ENCODE assay signal across 31 cellular contexts in genomic region chr5:5995819-5996218, GRCh38.
DNase-seq lines count a peak whose midpoint lies in the region; ATAC-seq, FAIRE-seq and TF ChIP-seq lines count a peak whose summit lies in the region.
"Had no signal": no experiment of that assay in that cellular context is flagged by ENCODE, and none has a peak within 500 bp of the region (broad histone marks: within the 10 kb centered on the region; RNA-seq: fewer than 3 reads in every experiment).

No MANE protein-coding gene starts in this region.

- H3K9me1 ChIP-seq in K562 (ENCODE audit: control insufficient read depth, insufficient read depth, low read length) = no peaks in the 10 kb centered on the region

- TF ChIP-seq POLR2A in K562 (conservative IDR thresholded peaks at IDR 0.05) = no peak

- BruUV-seq in K562 (replicated peaks; lab: Mats Ljungman, UMichigan) = no TSS peak

- intact Hi-C loops in K562 (cut with micrococcal nuclease) (no loop called here), dorsolateral prefrontal cortex (cut with DNase I) (no loop called here)

- DNase-seq in K562 (ENCODE audit: extremely low read depth in 1 of 4, low spot score in 3 of 4) (no peak), dorsolateral prefrontal cortex (no peak), GM10266 (ENCODE audit: extremely low spot score) (no peak)
- DNase-seq: 8988T; ACHN; AML-193; BE2C; C1 segment of cervical spinal cord; Caco-2; Calu3; CD4-positive, alpha-beta memory T cell; CD4-positive, alpha-beta T cell; CD4-positive, CD25-positive, alpha-beta regulatory T cell; CD8-positive, alpha-beta memory T cell; CD8-positive, alpha-beta T cell; COR-L47; DMS 273 treated with DMSO at 0.1 percent for 48 hours; DMS153; DMS53; DMS79; DMS79 treated with DMSO at 0.1 percent for 48 hours; DND-41; EL had no signal

- H3K36me3 ChIP-seq in HEK293 (ENCODE audit: control insufficient read depth in 2 of 2, insufficient read depth in 1 of 2, low read length in 2 of 2) (no peaks in the 10 kb centered on the region), K562 (ENCODE audit: control insufficient read depth, insufficient read depth, low read length) (no peaks in the 10 kb centered on the region)
- H3K36me3 ChIP-seq: BE2C; BLaER1; BLaER1 treated with 17β-estradiol and CSF1 and Interleukin-3, amounts not matched to agents 10 nM and 100 nM had no signal

- H3K27me3 ChIP-seq in K562 (ENCODE audit: control insufficient read depth in 2 of 2, insufficient read depth in 2 of 2, low read length in 2 of 2) (no peaks in the 10 kb centered on the region), dorsolateral prefrontal cortex (peaks cover 0 to 5% (median 0%) of the 10 kb centered on the region in 45 donors)
- H3K27me3 ChIP-seq: BE2C; BLaER1; BLaER1 treated with 17β-estradiol and CSF1 and Interleukin-3, amounts not matched to agents 10 nM and 100 nM had no signal

- no peak for TF ChIP-seq CTCF in HEK293 (tag by site-specific recombination; IDR thresholded peaks at IDR 0.05)
- TF ChIP-seq CTCF in K562 (IDR thresholded peaks at IDR 0.05 in 2 of 3, conservative IDR thresholded peaks at IDR 0.05 in 1 of 3; ENCODE audit: insufficient read depth in 2 of 3, low read depth in 1 of 3, low read length in 3 of 3) = no peak
- TF ChIP-seq CTCF in dorsolateral prefrontal cortex (IDR thresholded peaks at IDR 0.05 in 54 of 56, conservative IDR thresholded peaks at IDR 0.05 in 2 of 56; ENCODE audit: low read depth in 1 of 56, partially characterized antibody in 56 of 56) = no peak
- TF ChIP-seq CTCF in GM10266 (IDR thresholded peaks at IDR 0.05; ENCODE audit: control insufficient read depth, insufficient read depth, low read depth, missing control alignments) = no peak

- no peak for TF ChIP-seq RAD21 in K562 (CRISPR knock-in tag; conservative IDR thresholded peaks at IDR 0.05 in 1 of 2, IDR thresholded peaks at IDR 0.05 in 1 of 2)

- POLR2A ChIA-PET in HEK293 (lab: Yijun Ruan, JAX) = no interaction called here
- POLR2A ChIA-PET in K562 (lab: Yijun Ruan, JAX) = no interaction called here

- H3K4me1 ChIP-seq in HEK293 (ENCODE audit: control insufficient read depth, insufficient read depth, low read length) = no peaks in the 10 kb centered on the region
- H3K4me1 ChIP-seq in K562 (replicated peaks in 1 of 2; ENCODE audit: control insufficient read depth in 2 of 2, insufficient read depth in 2 of 2, low read length in 2 of 2) = no peaks in the 10 kb centered on the region
- H3K4me1 ChIP-seq: A549; BE2C; BLaER1; BLaER1 treated with 17β-estradiol and CSF1 and Interleukin-3, amounts not matched to agents 10 nM and 100 nM; Caco-2 had no signal

- CTCF ChIA-PET in HEK293 (lab: Yijun Ruan, JAX) (no interaction called here), K562 (lab: Yijun Ruan, JAX; ENCODE audit: low intra/inter-chr PET ratio) (no interaction called here)

- no peak overlapping the region for H2AFZ ChIP-seq in K562 (ENCODE audit: low read depth, low read length)

- no peak overlapping the region for H3K4me3 ChIP-seq in HEK293 (ENCODE audit: low read depth, low read length)
- no peak overlapping the region for H3K4me3 ChIP-seq in K562
- no peak overlapping the region for H3K4me3 ChIP-seq in dorsolateral prefrontal cortex
- H3K4me3 ChIP-seq: A549; BLaER1; BLaER1 treated with 17β-estradiol and CSF1 and Interleukin-3, amounts not matched to agents 10 nM and 100 nM had no signal

- H3K27ac ChIP-seq in HEK293 (ENCODE audit: extremely low read depth, low read depth, low read length) = no peak overlapping the region
- no peak overlapping the region for H3K27ac ChIP-seq in K562 (ENCODE audit: extremely low read depth, low read depth, low read length)
- no peak overlapping the region for H3K27ac ChIP-seq in dorsolateral prefrontal cortex
- H3K27ac ChIP-seq: 22Rv1; A549; BLaER1; BLaER1 treated with 17β-estradiol and CSF1 and Interleukin-3, amounts not matched to agents 10 nM and 100 nM; C4-2B had no signal

- ATAC-seq in K562 = no peak
- ATAC-seq: A549; CD8-positive, alpha-beta T cell had no signal

- H3K9me3 ChIP-seq in HEK293 (ENCODE audit: control insufficient read depth, insufficient read depth, low read depth, low read length) = no peaks in the 10 kb centered on the region
- no peaks in the 10 kb centered on the region for H3K9me3 ChIP-seq in K562 (replicated peaks; ENCODE audit: control insufficient read depth, insufficient read depth, low read depth, low read length)
- H3K9me3 ChIP-seq: BE2C, Caco-2 had no signal

- no peaks in the 10 kb centered on the region for H3K79me2 ChIP-seq in K562 (ENCODE audit: control insufficient read depth, insufficient read depth, low read length)

- FAIRE-seq in K562 (lab: Jason Lieb, UNC) = no peak
- FAIRE-seq: A204.1, A549, D721Med had no signal

- H3K9ac ChIP-seq in K562 (ENCODE audit: insufficient read depth in 1 of 2, low read depth in 2 of 2, low read length in 2 of 2) = no peak overlapping the region
- H3K9ac ChIP-seq: BLaER1; BLaER1 treated with 17β-estradiol and CSF1 and Interleukin-3, amounts not matched to agents 10 nM and 100 nM had no signal

- no peak overlapping the region for H3K4me2 ChIP-seq in K562 (ENCODE audit: insufficient read depth, low read length)
- H3K4me2 ChIP-seq: A549; BLaER1; BLaER1 treated with 17β-estradiol and CSF1 and Interleukin-3, amounts not matched to agents 10 nM and 100 nM had no signal

- no peaks in the 10 kb centered on the region for H4K20me1 ChIP-seq in K562 (replicated peaks; ENCODE audit: control insufficient read depth, insufficient read depth, low read length)
- H4K20me1 ChIP-seq: BLaER1; BLaER1 treated with 17β-estradiol and CSF1 and Interleukin-3, amounts not matched to agents 10 nM and 100 nM had no signal

- in situ Hi-C loops in K562 (cut with MboI) = no loop called here

- TF ChIP-seq EP300 in K562 (IDR thresholded peaks at IDR 0.05; ENCODE audit: low read length) = no peak

TF ChIP-seq in HEK293, 187 proteins besides CTCF, POLR2A, EP300 and RAD21:
- TF ChIP-seq ZNF529 (tag by site-specific recombination; IDR thresholded peaks at IDR 0.05; ENCODE audit: insufficient replicate concordance) (peak; percentile 80), ZNF654 (tag by site-specific recombination; IDR thresholded peaks at IDR 0.05; ENCODE audit: low read depth) (no peak), OVOL3 (tag by site-specific recombination; IDR thresholded peaks at IDR 0.05) (no peak), SETDB1 (IDR thresholded peaks at IDR 0.05; ENCODE audit: insufficient read length, low read length) (peak; percentile 76)

TF ChIP-seq in K562, 482 proteins besides CTCF, POLR2A, EP300 and RAD21:
- no peak for TF ChIP-seq NCOA6 (IDR thresholded peaks at IDR 0.05)
- no peak for TF ChIP-seq KAT2B (IDR thresholded peaks at IDR 0.05; ENCODE audit: low read depth, low read length)
- peak; percentile 23 for TF ChIP-seq NCOA4 (IDR thresholded peaks at IDR 0.05; ENCODE audit: partially characterized antibody)
- no peak for TF ChIP-seq PRPF4 (IDR thresholded peaks at IDR 0.05; ENCODE audit: insufficient read depth, low read depth, low read length, poor library complexity, severe bottlenecking)
- TF ChIP-seq NONO (IDR thresholded peaks at IDR 0.05; ENCODE audit: low read depth in 2 of 2, low read length in 1 of 2) = no peak
- TF ChIP-seq PTRF (tag; IDR thresholded peaks at IDR 0.05) = no peak
- no peak for TF ChIP-seq SRSF3 (IDR thresholded peaks at IDR 0.05; ENCODE audit: insufficient read depth, low read length)

Comparison
In these comparisons a context has a peak if more than half of its experiments do, and no peak if none do; other contexts are left out.
1. Of the 44 proteins assayed by ChIP-seq in both K562 and HEK293: peak only in K562: none; only in HEK293: SETDB1; in both: none; in neither: 43.